ENCODE assay signal across 19 cellular contexts in the genomic region with DNA sequence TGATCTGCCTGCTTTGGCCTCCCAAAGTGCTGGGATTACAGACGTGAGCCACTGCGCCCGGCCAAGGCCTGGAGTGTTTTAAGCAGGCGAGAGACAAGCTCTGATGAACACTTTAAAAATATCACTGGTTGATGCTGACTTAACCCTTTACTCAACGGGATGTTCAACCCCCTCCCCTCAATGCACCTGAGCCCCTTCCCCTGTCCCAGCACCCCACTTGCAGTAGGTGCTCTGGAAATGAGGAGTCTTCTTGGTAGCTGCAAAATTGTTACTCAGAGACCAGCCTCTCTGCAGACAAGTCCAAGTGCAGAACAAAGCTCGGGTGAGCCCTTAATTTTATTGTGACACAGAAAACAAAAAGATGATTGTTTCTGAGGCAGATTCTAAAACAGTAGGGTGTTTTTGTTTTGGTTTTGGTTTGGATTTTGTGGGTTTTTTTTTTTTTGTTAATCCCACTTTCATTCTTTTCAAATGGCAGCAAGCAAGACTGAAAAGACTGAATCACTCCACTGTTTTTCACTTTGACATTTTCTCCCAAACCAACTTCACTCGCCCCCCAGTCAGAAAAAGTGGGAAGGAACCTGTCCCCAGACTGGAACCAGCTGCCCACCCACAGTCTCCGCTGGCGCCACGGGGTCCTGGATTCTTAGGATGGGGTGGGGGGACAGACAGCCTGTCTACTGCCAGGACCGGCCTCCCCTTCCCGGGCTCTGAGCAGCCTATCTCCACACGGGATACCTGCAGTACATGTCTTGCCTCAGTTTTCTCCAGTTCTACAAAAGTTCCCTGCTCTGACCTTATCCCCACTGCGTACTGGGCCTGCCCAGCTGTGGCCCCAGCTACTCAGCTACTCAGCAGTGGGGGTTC. TPM values are rescaled to one million over a fixed set of nuclear protein-coding genes. Genes with fewer than 3 reads are reported as not detected.
DNase-seq lines count a peak whose midpoint lies in the region; ATAC-seq and TF ChIP-seq lines count a peak whose summit lies in the region.
"Had no signal": no experiment of that assay in that cellular context is flagged by ENCODE, and none has a peak within 500 bp of the region (broad histone marks: within the 10 kb centered on the region; RNA-seq: fewer than 3 reads in every experiment).

No MANE protein-coding gene starts in this region.

- H3K9me3 ChIP-seq in KOPT-K1 (ENCODE audit: insufficient read depth, low read length, poor library complexity, severe bottlenecking): no peaks in the 10 kb centered on the region
- H3K9me3 ChIP-seq in PC-9 (ENCODE audit: insufficient read depth, low read depth): no peaks in the 10 kb centered on the region
- H3K9me3 ChIP-seq: body of pancreas, esophagus muscularis mucosa, heart left ventricle, mucosa of descending colon had no signal

- no peak for DNase-seq in activated CD4-positive, alpha-beta memory T cell treated with anti-CD3 and anti-CD28 coated beads, Interleukin-2, amount 10 ng/mL, durations not matched to agents 7 days and 5 days
- no peak for DNase-seq in activated CD4-positive, alpha-beta memory T cell treated with anti-CD3 and anti-CD28 coated beads for 36 hours
- DNase-seq in progenitor cell of endocrine pancreas (ENCODE audit: low spot score, unreplicated experiment) (no peak), DMS 273 treated with DMSO at 0.1 percent for 48 hours (lab: John Stamatoyannopoulos, UW) (no peak), PC-9 (no peak)
- DNase-seq: body of pancreas; H7; islet precursor cell; mucosa of descending colon; NCI-H1092 treated with DMSO at 0.1 percent for 48 hours; NK-92 treated with Interleukin-12 subunit alpha and Interleukin-12 subunit beta, amount 100 ng/mL, for 24 hours; stimulated activated CD4-positive, alpha-beta T cell treated with anti-CD3 and anti-CD28 coated beads, Interleukin-4, amount 100 ng/mL, for 4 hours; T-helper 9 cell had no signal

- peaks cover 19% of the 10 kb centered on the region for H3K4me1 Mint-ChIP-seq in activated CD4-positive, alpha-beta memory T cell treated with anti-CD3 and anti-CD28 coated beads, Interleukin-2, amount 10 ng/mL, durations not matched to agents 7 days and 5 days
- H3K4me1 Mint-ChIP-seq in activated CD4-positive, alpha-beta memory T cell treated with anti-CD3 and anti-CD28 coated beads for 36 hours (ENCODE audit: low read depth): peaks cover 19% of the 10 kb centered on the region
- H3K4me1 Mint-ChIP-seq in progenitor cell of endocrine pancreas (ENCODE audit: low read depth): peaks cover 7% of the 10 kb centered on the region

- no peaks in the 10 kb centered on the region for H3K27me3 ChIP-seq in PC-9 (ENCODE audit: insufficient read depth, low read depth)
- H3K27me3 ChIP-seq: body of pancreas had no signal

- CTCF ChIA-PET in activated CD4-positive, alpha-beta memory T cell treated with anti-CD3 and anti-CD28 coated beads, Interleukin-2, amount 10 ng/mL, durations not matched to agents 7 days and 5 days (lab: Charles Lee): interaction anchor here (0.7 to 1.1 kb wide), 2 partner anchors 10 to 203 kb away, joined by 3 read pairs; no protein-coding TSS in a partner anchor
- CTCF ChIA-PET in activated CD4-positive, alpha-beta memory T cell treated with anti-CD3 and anti-CD28 coated beads for 36 hours (lab: Charles Lee): interaction anchor here (1.1 to 2.8 kb wide), 3 partner anchors 10 to 353 kb away, joined by 3 to 19 read pairs (median 4); partner anchors contain the start of gene ARL2BP
- CTCF ChIA-PET in PC-9 (lab: Charles Lee): interaction anchor here (0.6 kb wide), 1 partner anchor 9 kb away, joined by 3 read pairs; no protein-coding TSS in a partner anchor

- H4K20me1 ChIP-seq in PC-9 (ENCODE audit: insufficient read depth): no peaks in the 10 kb centered on the region

- no peaks in the 10 kb centered on the region for H3K36me3 Mint-ChIP-seq in activated CD4-positive, alpha-beta memory T cell treated with anti-CD3 and anti-CD28 coated beads, Interleukin-2, amount 10 ng/mL, durations not matched to agents 7 days and 5 days (ENCODE audit: low read depth)
- H3K36me3 Mint-ChIP-seq in activated CD4-positive, alpha-beta memory T cell treated with anti-CD3 and anti-CD28 coated beads for 36 hours: no peaks in the 10 kb centered on the region
- H3K36me3 Mint-ChIP-seq in progenitor cell of endocrine pancreas (ENCODE audit: insufficient read depth): no peaks in the 10 kb centered on the region

- no peaks in the 10 kb centered on the region for H3K79me2 ChIP-seq in PC-9 (ENCODE audit: low read depth)

- peaks cover 26% of the 10 kb centered on the region for H3K4me1 ChIP-seq in PC-9 (replicated peaks; ENCODE audit: insufficient read depth)

- no peak overlapping the region for H2AFZ ChIP-seq in PC-9

- POLR2A ChIA-PET in activated CD4-positive, alpha-beta memory T cell treated with anti-CD3 and anti-CD28 coated beads, Interleukin-2, amount 10 ng/mL, durations not matched to agents 7 days and 5 days (lab: Charles Lee): interaction anchor here (1.0 to 2.0 kb wide), 3 partner anchors 10 to 12 kb away, joined by 3 to 7 read pairs (median 4); no protein-coding TSS in a partner anchor
- POLR2A ChIA-PET in activated CD4-positive, alpha-beta memory T cell treated with anti-CD3 and anti-CD28 coated beads for 36 hours (lab: Charles Lee): no interaction called here
- POLR2A ChIA-PET in PC-9 (lab: Charles Lee; ENCODE audit: unreplicated experiment): interaction anchor here (0.7 kb wide), 2 partner anchors 98 to 494 kb away, joined by 4 read pairs; no protein-coding TSS in a partner anchor

- H3K9me2 ChIP-seq in PC-9 (ENCODE audit: insufficient read depth): no peaks in the 10 kb centered on the region

- no peak overlapping the region for H3K4me2 ChIP-seq in PC-9

- H3F3A ChIP-seq in PC-9 (ENCODE audit: insufficient read depth, low read depth): peaks cover 34% of the 10 kb centered on the region; the same call in 1 of the 2 replicates

- peaks cover 10% of the 10 kb centered on the region for H3K27me3 Mint-ChIP-seq in activated CD4-positive, alpha-beta memory T cell treated with anti-CD3 and anti-CD28 coated beads, Interleukin-2, amount 10 ng/mL, durations not matched to agents 7 days and 5 days
- peaks cover 2% of the 10 kb centered on the region for H3K27me3 Mint-ChIP-seq in activated CD4-positive, alpha-beta memory T cell treated with anti-CD3 and anti-CD28 coated beads for 36 hours
- H3K27me3 Mint-ChIP-seq in progenitor cell of endocrine pancreas: peaks cover 18% of the 10 kb centered on the region

- intact Hi-C loops in activated CD4-positive, alpha-beta memory T cell treated with anti-CD3 and anti-CD28 coated beads for 36 hours (cut with micrococcal nuclease): loop anchor here (1.0 kb wide), 1 partner anchor 11 kb away; no protein-coding TSS in a partner anchor
- intact Hi-C loops in PC-9 (cut with micrococcal nuclease; ENCODE audit: unreplicated experiment): loop anchor here (10.0 kb wide), 1 partner anchor 305 kb away; the partner anchor contains the start of gene NLRC5

- H3K4me3 ChIP-seq in PC-9: no peak overlapping the region
- H3K4me3 ChIP-seq: body of pancreas, esophagus muscularis mucosa, heart left ventricle, mucosa of descending colon, skin epidermis had no signal

- no TSS peak for BruUV-seq in PC-9 (replicated peaks; lab: Mats Ljungman, UMichigan)

- H3K36me3 ChIP-seq in KOPT-K1 (ENCODE audit: insufficient read depth, low read length) (no peaks in the 10 kb centered on the region), PC-9 (ENCODE audit: low read depth) (no peaks in the 10 kb centered on the region)
- H3K36me3 ChIP-seq: esophagus muscularis mucosa, heart left ventricle had no signal

- peak overlapping the region; percentile 18 for H3K27ac Mint-ChIP-seq in activated CD4-positive, alpha-beta memory T cell treated with anti-CD3 and anti-CD28 coated beads, Interleukin-2, amount 10 ng/mL, durations not matched to agents 7 days and 5 days
- no peak overlapping the region for H3K27ac Mint-ChIP-seq in activated CD4-positive, alpha-beta memory T cell treated with anti-CD3 and anti-CD28 coated beads for 36 hours
- H3K27ac Mint-ChIP-seq in progenitor cell of endocrine pancreas: peak overlapping the region; percentile 71

- no peaks in the 10 kb centered on the region for H3K9me3 Mint-ChIP-seq in activated CD4-positive, alpha-beta memory T cell treated with anti-CD3 and anti-CD28 coated beads, Interleukin-2, amount 10 ng/mL, durations not matched to agents 7 days and 5 days
- no peaks in the 10 kb centered on the region for H3K9me3 Mint-ChIP-seq in activated CD4-positive, alpha-beta memory T cell treated with anti-CD3 and anti-CD28 coated beads for 36 hours
- no peaks in the 10 kb centered on the region for H3K9me3 Mint-ChIP-seq in progenitor cell of endocrine pancreas (ENCODE audit: low read depth)

- no peak for TF ChIP-seq CTCF in progenitor cell of endocrine pancreas (IDR thresholded peaks at IDR 0.05; ENCODE audit: unreplicated experiment)
- TF ChIP-seq CTCF in PC-9 (conservative IDR thresholded peaks at IDR 0.05): no peak

- no peak for ATAC-seq in GM21786 (IDR thresholded peaks at IDR 0.05; ENCODE audit: unreplicated experiment)
- ATAC-seq: body of pancreas, heart left ventricle, mucosa of descending colon had no signal

- peak overlapping the region; percentile 23 for H3K27ac ChIP-seq in KOPT-K1 (ENCODE audit: low read depth, low read length, poor library complexity, severe bottlenecking)
- peak overlapping the region; percentile 98 for H3K27ac ChIP-seq in cingulate gyrus (ENCODE audit: low read depth, low read length)
- H3K27ac ChIP-seq in PC-9: no peak overlapping the region
- H3K27ac ChIP-seq: body of pancreas, esophagus muscularis mucosa, heart left ventricle, skin epidermis had no signal

- H3K4me3 Mint-ChIP-seq in activated CD4-positive, alpha-beta memory T cell treated with anti-CD3 and anti-CD28 coated beads, Interleukin-2, amount 10 ng/mL, durations not matched to agents 7 days and 5 days: no peak overlapping the region
- no peak overlapping the region for H3K4me3 Mint-ChIP-seq in activated CD4-positive, alpha-beta memory T cell treated with anti-CD3 and anti-CD28 coated beads for 36 hours
- H3K4me3 Mint-ChIP-seq in progenitor cell of endocrine pancreas (ENCODE audit: low read depth): no peak overlapping the region

RNA-seq across cellular contexts. Expression of gene PLLP, which starts 5.2 kb away (rescaled TPM):
- under 1 TPM in 1 of 2 experiments, not detected in 1; 0.18 TPM for total RNA-seq in activated CD4-positive, alpha-beta memory T cell treated with anti-CD3 and anti-CD28 coated beads, Interleukin-2, amount 10 ng/mL, durations not matched to agents 7 days and 5 days
- total RNA-seq in activated CD4-positive, alpha-beta memory T cell treated with anti-CD3 and anti-CD28 coated beads for 36 hours: not detected
- 1.6 and 2.9 TPM in 2 replicates for total RNA-seq in progenitor cell of endocrine pancreas
- total RNA-seq in PC-9 (2021): 1.8 and 2.8 TPM in 2 replicates

RNA-seq across cellular contexts. Expression of gene ARL2BP, which starts 44.6 kb away (rescaled TPM):
- total RNA-seq in activated CD4-positive, alpha-beta memory T cell treated with anti-CD3 and anti-CD28 coated beads, Interleukin-2, amount 10 ng/mL, durations not matched to agents 7 days and 5 days: 10 to 100 TPM; 32.8 to 32.9 TPM
- total RNA-seq in activated CD4-positive, alpha-beta memory T cell treated with anti-CD3 and anti-CD28 coated beads for 36 hours: 10 to 100 TPM; 16.4 to 16.9 TPM
- total RNA-seq in progenitor cell of endocrine pancreas (40.7 and 43.0 TPM in 2 replicates), PC-9 (2021) (19.8 and 23.6 TPM in 2 replicates)
